In the genomic region with DNA sequence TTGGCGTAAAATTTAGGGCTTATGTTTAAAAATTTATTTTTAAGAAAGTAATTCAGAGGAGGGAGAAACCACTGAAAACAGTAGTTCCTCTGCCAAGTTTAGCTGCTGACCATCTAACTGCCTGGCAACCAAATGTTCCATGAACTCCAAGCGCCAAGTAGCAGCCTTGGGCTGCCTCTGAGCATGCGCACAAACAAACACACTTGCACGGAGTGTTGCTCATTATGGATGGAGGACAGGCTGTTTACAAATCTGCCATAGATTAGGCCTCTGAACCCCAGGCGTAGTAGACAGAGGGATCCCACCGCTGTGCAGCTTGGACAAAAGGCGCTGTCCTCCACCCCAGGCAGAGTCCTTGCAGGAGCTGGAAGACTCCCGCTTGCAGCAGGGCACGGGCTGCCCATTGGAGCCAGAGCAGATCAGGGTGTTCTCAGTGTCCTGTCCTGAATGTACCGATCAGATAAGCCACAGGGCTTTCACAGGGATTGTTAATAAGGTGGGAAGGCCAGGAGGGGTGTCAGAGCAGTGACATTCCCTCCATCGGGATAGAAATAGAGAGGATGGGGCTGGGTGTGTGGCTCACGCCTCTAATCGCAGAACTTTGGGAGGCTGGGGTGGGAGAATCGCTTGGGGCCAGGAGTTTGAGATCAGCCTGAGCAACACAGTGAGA, we compare ENCODE assay signal across 21 cellular contexts. TPM values are rescaled to one million over a fixed set of nuclear protein-coding genes. Genes with fewer than 3 reads are reported as not detected.
DNase-seq lines count a peak whose midpoint lies in the region; ATAC-seq and TF ChIP-seq lines count a peak whose summit lies in the region.
"Had no signal": no experiment of that assay in that cellular context is flagged by ENCODE, and none has a peak within 500 bp of the region (broad histone marks: within the 10 kb centered on the region; RNA-seq: fewer than 3 reads in every experiment).

No MANE protein-coding gene starts in this region.

- no peaks in the 10 kb centered on the region for H3K9me3 ChIP-seq in cardiac muscle cell (ENCODE audit: low read depth)
- H3K9me3 ChIP-seq in aorta (ENCODE audit: control insufficient read depth, low read length) = no peaks in the 10 kb centered on the region
- H3K9me3 ChIP-seq: BLaER1 treated with 17β-estradiol and CSF1 and Interleukin-3, amounts not matched to agents 10 nM and 100 nM; gastroesophageal sphincter had no signal

- peak overlapping the region; percentile 99 for H3K27ac ChIP-seq in cardiac muscle cell
- no peak overlapping the region for H3K27ac ChIP-seq in aorta (ENCODE audit: low read depth in 1 of 2, low read length in 2 of 2)
- H3K27ac ChIP-seq: epithelial cell of prostate, gastroesophageal sphincter, WERI-Rb-1 had no signal

- no peaks in the 10 kb centered on the region for H3K27me3 ChIP-seq in cardiac muscle cell
- no peaks in the 10 kb centered on the region for H3K27me3 ChIP-seq in aorta (ENCODE audit: control insufficient read depth in 1 of 2, insufficient read depth in 2 of 2, low read length in 1 of 2)
- H3K27me3 ChIP-seq: BLaER1 treated with 17β-estradiol and CSF1 and Interleukin-3, amounts not matched to agents 10 nM and 100 nM had no signal

- TF ChIP-seq CTCF in cardiac muscle cell (IDR thresholded peaks at IDR 0.05; ENCODE audit: low read depth, low read length) = no peak

- DNase-seq in cardiac muscle cell (ENCODE audit: low read depth in 1 of 2, low spot score in 1 of 2) (no peak), left ventricle myocardium superior (no peak), fibroblast of gingiva (ENCODE audit: low read depth) (peak; percentile 6), nucleus accumbens (lab: John Stamatoyannopoulos, UW) (peak in 33 of 56 donors; percentile 4 to 70 (median 28)), aorta (no peak), retina (no peak), DMS79 treated with DMSO at 0.1 percent for 48 hours (lab: John Stamatoyannopoulos, UW) (no peak)
- DNase-seq in effector CD4-positive, alpha-beta T cell = no peak
- DNase-seq: activated gamma-delta T cell treated with Interleukin-2 at 50 U/mL for 16 hours; central memory CD4-positive, alpha-beta T cell; NCI-H1694; nephron progenitor cell; PC-3; stimulated activated CD4-positive, alpha-beta T cell treated with anti-CD3 and anti-CD28 coated beads, Interleukin-12 subunit alpha, Interleukin-12 subunit beta, amount 100 ng/mL, for 4 hours; T-helper 2 cell; WERI-Rb-1 had no signal

- H3K4me1 ChIP-seq in cardiac muscle cell (ENCODE audit: low read depth) (peaks cover 42% of the 10 kb centered on the region), aorta (ENCODE audit: control insufficient read depth in 1 of 2, insufficient read depth in 2 of 2, low read length in 2 of 2) (no peaks in the 10 kb centered on the region)
- H3K4me1 ChIP-seq: gastroesophageal sphincter had no signal

- no peak overlapping the region for H3K4me3 ChIP-seq in cardiac muscle cell
- no peak overlapping the region for H3K4me3 ChIP-seq in aorta (ENCODE audit: low read length in 2 of 2)
- H3K4me3 ChIP-seq: BLaER1 treated with 17β-estradiol and CSF1 and Interleukin-3, amounts not matched to agents 10 nM and 100 nM; gastroesophageal sphincter had no signal

- H3K36me3 ChIP-seq in cardiac muscle cell = no peaks in the 10 kb centered on the region
- no peaks in the 10 kb centered on the region for H3K36me3 ChIP-seq in aorta (ENCODE audit: control insufficient read depth in 1 of 2, insufficient read depth in 2 of 2, low read length in 1 of 2)
- H3K36me3 ChIP-seq: BLaER1 treated with 17β-estradiol and CSF1 and Interleukin-3, amounts not matched to agents 10 nM and 100 nM; gastroesophageal sphincter; WERI-Rb-1 had no signal

- ATAC-seq in left ventricle myocardium superior (no peak), aorta (ENCODE audit: low FRiP score) (peak; percentile 44)
- ATAC-seq: gastroesophageal sphincter, PC-3 had no signal

- WGBS in aorta, 2 donors = 84% methylated on average over 14 of the region's 14 CpGs

- intact Hi-C loops in left ventricle myocardium superior (cut with micrococcal nuclease) (no loop called here), aorta (cut with DNase I) (no loop called here)

RNA-seq across cellular contexts. Expression of a gene that starts 47.7 kb away (rescaled TPM):
- total RNA-seq in cardiac muscle cell = not detected in 2 replicates
- polyA plus RNA-seq in cardiac muscle cell = 0.17 TPM in 1 of 2 replicates, not detected in the other
- not detected for total RNA-seq in left ventricle myocardium superior
- not detected for total RNA-seq in aorta
- not detected for polyA plus RNA-seq in aorta
- total RNA-seq: A172, gastroesophageal sphincter, PC-3, renal cortical epithelial cell had no signal

Comparison
In these comparisons a context has a peak if more than half of its experiments do, and no peak if none do; other contexts are left out.
1. DNase-seq: peak in fibroblast of gingiva (single experiment) and nucleus accumbens (33 of 56); none in cardiac muscle cell (0 of 2), left ventricle myocardium superior (single experiment), aorta (0 of 2), retina (single experiment), effector CD4-positive, alpha-beta T cell (single experiment) and DMS79 treated with DMSO at 0.1 percent for 48 hours (single experiment).